Comparison of ENCODE assay signal across 8 cellular contexts in the genomic region with DNA sequence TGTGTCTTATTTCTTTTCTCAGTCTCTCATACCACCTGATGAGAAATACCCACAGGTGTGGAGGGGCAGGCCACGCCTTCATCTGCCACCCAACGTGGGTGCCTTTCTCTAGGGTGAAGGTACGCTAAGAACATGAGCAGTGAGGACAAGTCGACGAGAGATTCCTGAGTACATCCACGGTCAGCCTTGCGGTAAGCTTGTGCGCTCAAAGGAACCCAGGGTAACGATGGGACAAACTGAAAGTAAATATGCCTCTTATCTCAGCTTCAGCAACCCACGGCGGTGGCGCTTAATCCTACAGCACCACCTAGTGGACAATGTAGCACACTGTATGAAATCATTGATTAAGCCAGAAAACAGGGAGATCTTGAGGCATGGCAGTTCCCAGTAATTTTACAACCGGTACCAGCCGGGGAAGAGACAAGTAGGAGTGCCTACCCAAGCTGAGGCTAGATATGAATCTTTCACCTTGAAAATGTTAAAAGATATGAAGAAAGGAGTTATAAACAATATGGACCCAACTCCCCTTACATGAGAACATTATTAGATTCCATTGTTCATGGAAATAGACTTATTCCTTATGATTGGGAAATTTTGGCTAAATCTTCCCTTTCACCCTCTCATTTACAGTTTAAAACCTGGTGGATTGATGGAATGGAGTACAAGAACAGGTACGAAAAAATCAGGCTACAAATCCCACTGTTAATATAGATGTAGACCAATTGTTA.
DNase-seq lines count a peak whose midpoint lies in the region; ATAC-seq and TF ChIP-seq lines count a peak whose summit lies in the region.

No MANE protein-coding gene starts in this region.

- ATAC-seq in GM19397 (IDR thresholded peaks at IDR 0.05; ENCODE audit: unreplicated experiment) (peak; percentile 64), HG03108 (IDR thresholded peaks at IDR 0.05; ENCODE audit: unreplicated experiment) (no peak)

- peak overlapping the region; percentile 5 for H3K27ac ChIP-seq in caudate nucleus (ENCODE audit: low read depth, low read length)

- TF ChIP-seq CTCF in WI38 (IDR thresholded peaks at IDR 0.05; ENCODE audit: low read depth, low read length) = peak; percentile 55

- H3K4me3 ChIP-seq in WI38 (ENCODE audit: low read depth, low read length) = peak overlapping the region; percentile 16; the same call in 1 of the 2 replicates

- peak; percentile 61 for DNase-seq in AG20443 (ENCODE audit: low spot score)
- DNase-seq in NCI-H1436 (lab: John Stamatoyannopoulos, UW) = peak; percentile 78
- peak in 47 of 61 donors; percentile 1 to 64 (median 28) for DNase-seq in caudate nucleus (lab: John Stamatoyannopoulos, UW)
- DNase-seq in kidney tubule cell (ENCODE audit: low spot score) = peak; percentile 78
- peak; percentile 39 to 50 for DNase-seq in stimulated activated CD4-positive, alpha-beta T cell treated with anti-CD3 and anti-CD28 coated beads, Interleukin-2, amount 100 ng/mL, for 48 hours

Comparison
In these comparisons a context has a peak if more than half of its experiments do, and no peak if none do; other contexts are left out.
1. DNase-seq: peak in every context shown above with its lines; median percentile 78 in NCI-H1436; 78 in kidney tubule cell; 61 in AG20443; 44 in stimulated activated CD4-positive, alpha-beta T cell treated with anti-CD3 and anti-CD28 coated beads, Interleukin-2, amount 100 ng/mL, for 48 hours; 28 in caudate nucleus.